In genomic region chr10:10776363-10776762, GRCh38 we compare ENCODE assay signal across 32 cellular contexts.
"Had no signal": no experiment of that assay in that cellular context is flagged by ENCODE, and none has a peak within 500 bp of the region (broad histone marks: within the 10 kb centered on the region; RNA-seq: fewer than 3 reads in every experiment).

No MANE protein-coding gene starts in this region.

- H3K9me3 ChIP-seq: adrenal gland, body of pancreas had no signal

- FAIRE-seq: colon, endothelial cell of umbilical vein, frontal cortex had no signal

- H3K36me3 ChIP-seq: adrenal gland, WERI-Rb-1 had no signal

- DNase-seq: activated B cell treated with CpG ODN at 0.5 μM for 24 hours; activated CD4-positive, alpha-beta memory T cell treated with anti-CD3 and anti-CD28 coated beads for 36 hours; activated CD4-positive, alpha-beta T cell treated with anti-CD3 and anti-CD28 coated beads for 48 hours; activated CD4-positive, alpha-beta T cell treated with anti-CD3 and anti-CD28 coated beads, Interleukin-2, amount 50 U/mL, for 1 hour; activated CD8-positive, alpha-beta memory T cell treated with anti-CD3 and anti-CD28 coated beads, Interleukin-2, amount 10 ng/mL, durations not matched to agents 7 days and 5 days; activated CD8-positive, alpha-beta memory T cell treated with anti-CD3 and anti-CD28 coated beads, Interleukin-2, amount 50 U/mL, for 4 hours; activated CD8-positive, alpha-beta T cell treated with anti-CD3 and anti-CD28 coated beads, Interleukin-2, amount 10 ng/mL, durations not matched to agents 7 days and 5 days; activated effector memory CD4-positive, alpha-beta T cell treated with anti-CD3 and anti-CD28 coated beads, Interleukin-2, amount 50 U/mL, for 16 hours; activated naive CD4-positive, alpha-beta T cell treated with anti-CD3 and anti-CD28 coated beads for 36 hours; activated naive CD8-positive, alpha-beta T cell treated with anti-CD3 and anti-CD28 coated beads for 36 hours; activated naive CD8-positive, alpha-beta T cell treated with anti-CD3 and anti-CD28 coated beads, Interleukin-2, amount 50 U/mL, for 24 hours; activated T-cell treated with anti-CD3 and anti-CD28 coated beads, Interleukin-2, amount 50 U/mL, for 1 hour; activated T-cell treated with anti-CD3 and anti-CD28 coated beads, Interleukin-2, amount 50 U/mL, for 48 hours; adrenal gland; amygdala; aorta; body of pancreas; caudate nucleus; cortex of kidney; dermis blood vessel endothelial cell; effector CD4-positive, alpha-beta T cell; effector memory CD8-positive, alpha-beta T cell; foreskin fibroblast; head of caudate nucleus; T-helper 17 cell; T1000; WERI-Rb-1 had no signal

- ATAC-seq: activated CD4-positive, CD25-positive, alpha-beta regulatory T cell treated with anti-CD3 and anti-CD28 coated beads, Interleukin-2, amount 50 U/mL, for 24 hours; activated CD8-positive, alpha-beta memory T cell treated with anti-CD3 and anti-CD28 coated beads, Interleukin-2, amount 10 ng/mL, durations not matched to agents 7 days and 5 days; activated CD8-positive, alpha-beta T cell treated with anti-CD3 and anti-CD28 coated beads, Interleukin-2, amount 10 ng/mL, durations not matched to agents 7 days and 5 days; activated naive CD8-positive, alpha-beta T cell treated with anti-CD3 and anti-CD28 coated beads, Interleukin-2, amount 50 U/mL, for 24 hours; body of pancreas; effector memory CD8-positive, alpha-beta T cell; T-helper 17 cell had no signal

- H3K27me3 ChIP-seq: adrenal gland, body of pancreas had no signal

- H3K4me1 ChIP-seq: adrenal gland, body of pancreas had no signal

- H3K27ac ChIP-seq: adrenal gland, body of pancreas, epithelial cell of prostate, WERI-Rb-1 had no signal

- H3K4me3 ChIP-seq: adrenal gland, body of pancreas had no signal
